ENCODE assay signal across 13 cellular contexts in genomic region chr3:21435871-21436270, GRCh38.
DNase-seq lines count a peak whose midpoint lies in the region; ATAC-seq, FAIRE-seq and TF ChIP-seq lines count a peak whose summit lies in the region.
"Had no signal": no experiment of that assay in that cellular context is flagged by ENCODE, and none has a peak within 500 bp of the region (broad histone marks: within the 10 kb centered on the region; RNA-seq: fewer than 3 reads in every experiment).

No MANE protein-coding gene starts in this region.

- H2BK20ac ChIP-seq in H9 (ENCODE audit: low read depth, low read length, poor library complexity, severe bottlenecking), result no peak overlapping the region

- ATAC-seq in left lobe of liver, result no peak
- ATAC-seq in GM18873 (IDR thresholded peaks at IDR 0.05; ENCODE audit: low FRiP score, unreplicated experiment), result no peak

- H2BK12ac ChIP-seq in H9 (ENCODE audit: insufficient read length, low read depth, low read length), result no peak overlapping the region

- no peak overlapping the region for H3K4me2 ChIP-seq in H9 (ENCODE audit: insufficient read depth, insufficient read length, low read length)

- no peak overlapping the region for H3K56ac ChIP-seq in H9 (ENCODE audit: insufficient read length, low read depth, low read length)

- H3K4me1 ChIP-seq in H9 (ENCODE audit: insufficient read depth, low read length) (no peaks in the 10 kb centered on the region), esophagus muscularis mucosa (peaks cover 0 to 8% (median 5%) of the 10 kb centered on the region in 4 donors)

- DNase-seq in AG08395 (ENCODE audit: low spot score), result peak; percentile 79
- peak; percentile 10 for DNase-seq in HTR-8/SVneo (ENCODE audit: insufficient read length, low spot score)
- DNase-seq in astrocyte of the spinal cord (ENCODE audit: low read depth, low spot score), result peak; percentile 98
- peak; percentile 81 for DNase-seq in glomerular visceral epithelial cell (ENCODE audit: extremely low spot score)
- no peak for DNase-seq in left lobe of liver (ENCODE audit: low spot score)
- DNase-seq in H9, result no peak
- no peak for DNase-seq in esophagus muscularis mucosa (ENCODE audit: extremely low spot score)
- DNase-seq: activated CD4-positive, alpha-beta T cell treated with anti-CD3 and anti-CD28 coated beads, Interleukin-2, amount 50 U/mL, for 4 hours; activated naive CD4-positive, alpha-beta T cell; C1 segment of cervical spinal cord; NCI-H524 treated with DMSO at 0.1 percent for 48 hours; stimulated activated CD4-positive, alpha-beta T cell treated with anti-CD3 and anti-CD28 coated beads, Interleukin-2, amount 100 ng/mL, for 48 hours had no signal

- no peak overlapping the region for H2AFZ ChIP-seq in H9 (ENCODE audit: low read length)

- H4K5ac ChIP-seq in H9 (ENCODE audit: insufficient read length, low read depth, low read length), result no peak overlapping the region

- no peak overlapping the region for H3T11ph ChIP-seq in H9 (ENCODE audit: low read length)

- in situ Hi-C loops in astrocyte of the spinal cord (cut with HindIII; ENCODE audit: low sequenced_read_pairs), result no loop called here

- intact Hi-C loops in esophagus muscularis mucosa (cut with DNase I), result no loop called here

- no peaks in the 10 kb centered on the region for H3K23me2 ChIP-seq in H9 (ENCODE audit: insufficient read length, low read depth, low read length, poor library complexity, severe bottlenecking)

- H3K36me3 Mint-ChIP-seq in H9 (ENCODE audit: insufficient read depth in 1 of 3, low read depth in 3 of 3), result no peaks in the 10 kb centered on the region; a peak in 1 of 7 replicates

- no peak overlapping the region for H3K23ac ChIP-seq in H9 (ENCODE audit: insufficient read length, low read depth, low read length)

- no peak overlapping the region for H2BK15ac ChIP-seq in H9 (ENCODE audit: low read depth, low read length)

- no peak overlapping the region for H3K27ac ChIP-seq in H9 (ENCODE audit: insufficient read length, low read depth, low read length)
- H3K27ac ChIP-seq in esophagus muscularis mucosa (replicated peaks in 1 of 4), result no peak overlapping the region

- TF ChIP-seq CTCF in astrocyte of the spinal cord (IDR thresholded peaks at IDR 0.05; ENCODE audit: low read depth, low read length) (no peak), H9 (conservative IDR thresholded peaks at IDR 0.05) (no peak), esophagus muscularis mucosa (IDR thresholded peaks at IDR 0.05) (no peak)

- H3K4me3 ChIP-seq in astrocyte of the spinal cord (ENCODE audit: low read depth, low read length), result no peak overlapping the region
- no peak overlapping the region for H3K4me3 ChIP-seq in esophagus muscularis mucosa

- no peak overlapping the region for H3K4me3 Mint-ChIP-seq in H9

- no peaks in the 10 kb centered on the region for H3K79me2 ChIP-seq in H9 (ENCODE audit: insufficient read depth, low read length)

- H3K27ac Mint-ChIP-seq in H9, result no peak overlapping the region; a peak in 1 of 7 replicates

- peaks cover 4 to 5% of the 10 kb centered on the region in 2 experiments for H3K4me1 Mint-ChIP-seq in H9

- H3K4ac ChIP-seq in H9 (ENCODE audit: low read depth, low read length), result no peak overlapping the region

- WGBS in H9 (ENCODE audit: extremely low coverage, insufficient read length, low lambda C conversion rate), result no CpG with 5 or more reads among the region's 2 CpGs
- 42% methylated on average over 2 of the region's 2 CpGs for WGBS in esophagus muscularis mucosa

- H4K91ac ChIP-seq in H9 (ENCODE audit: insufficient read length, low read depth, low read length), result no peak overlapping the region

- H3K14ac ChIP-seq in H9 (ENCODE audit: insufficient read depth, low read length), result no peak overlapping the region

- H3K27me3 ChIP-seq in H9 (ENCODE audit: insufficient read depth, low read length) (no peaks in the 10 kb centered on the region), esophagus muscularis mucosa (no peaks in the 10 kb centered on the region)

- no peaks in the 10 kb centered on the region for H3K79me1 ChIP-seq in H9 (ENCODE audit: insufficient read depth, low read depth, low read length, poor library complexity, severe bottlenecking)

- H3K9me3 ChIP-seq in H9 (ENCODE audit: control insufficient read depth, low read depth, low read length), result no peaks in the 10 kb centered on the region
- no peaks in the 10 kb centered on the region for H3K9me3 ChIP-seq in esophagus muscularis mucosa

- no peak for FAIRE-seq in HTR-8/SVneo (lab: Jason Lieb, UNC)

- no peak overlapping the region for H3K9ac ChIP-seq in H9 (ENCODE audit: extremely low read depth, insufficient read length, low read length)

- no peak for TF ChIP-seq POLR2A in esophagus muscularis mucosa (IDR thresholded peaks at IDR 0.05; ENCODE audit: low read depth)

- no peak overlapping the region for H2BK120ac ChIP-seq in H9 (ENCODE audit: low read depth, low read length, poor library complexity, severe bottlenecking)

- no peaks in the 10 kb centered on the region for H4K20me1 ChIP-seq in H9 (ENCODE audit: control insufficient read depth, insufficient read depth, insufficient read length)

- H3K9me3 Mint-ChIP-seq in H9, result no peaks in the 10 kb centered on the region

- no peak overlapping the region for H2AK5ac ChIP-seq in H9 (ENCODE audit: insufficient read length, low read length)

- no peaks in the 10 kb centered on the region for H3K27me3 Mint-ChIP-seq in H9 (ENCODE audit: low read depth)

- no peak for TF ChIP-seq EP300 in esophagus muscularis mucosa (IDR thresholded peaks at IDR 0.05)

- H3K36me3 ChIP-seq in esophagus muscularis mucosa, result no peaks in the 10 kb centered on the region

- no peak overlapping the region for H2BK5ac ChIP-seq in H9 (ENCODE audit: insufficient read length, low read length)

- H4K8ac ChIP-seq in H9 (replicated peaks; ENCODE audit: insufficient read length, low read depth, low read length), result no peak overlapping the region

- H3K18ac ChIP-seq in H9 (ENCODE audit: insufficient read length, low read depth, low read length), result no peak overlapping the region

Comparison
In these comparisons a context has a peak if more than half of its experiments do, and no peak if none do; other contexts are left out.
1. DNase-seq: peak in AG08395 (single experiment), HTR-8/SVneo (single experiment), astrocyte of the spinal cord (single experiment) and glomerular visceral epithelial cell (single experiment); none in left lobe of liver (single experiment), H9 (single experiment) and esophagus muscularis mucosa (single experiment).